1 cellular context compared by ENCODE assay signal in genomic region chr6:16243055-16243454, GRCh38.
A peak's percentile ranks its signal among the peaks of the same experiment; 100 is the strongest.
TF ChIP-seq lines count a peak whose summit lies in the region.

No MANE protein-coding gene starts in this region.

TF ChIP-seq in K562, 482 proteins besides CTCF, POLR2A, EP300 and RAD21 (continued from another document):
- peak; percentile 47 for TF ChIP-seq FOSL1 (tag; conservative IDR thresholded peaks at IDR 0.05)
- peak; percentile 30 for TF ChIP-seq ATF3 (IDR thresholded peaks at IDR 0.05)
- no peak for TF ChIP-seq ATF3 (CRISPR knock-in tag; conservative IDR thresholded peaks at IDR 0.05)
- no peak for TF ChIP-seq ZNF707 (CRISPR knock-in tag; conservative IDR thresholded peaks at IDR 0.05)
